Comparison of ENCODE assay signal across 8 cellular contexts in the genomic region with DNA sequence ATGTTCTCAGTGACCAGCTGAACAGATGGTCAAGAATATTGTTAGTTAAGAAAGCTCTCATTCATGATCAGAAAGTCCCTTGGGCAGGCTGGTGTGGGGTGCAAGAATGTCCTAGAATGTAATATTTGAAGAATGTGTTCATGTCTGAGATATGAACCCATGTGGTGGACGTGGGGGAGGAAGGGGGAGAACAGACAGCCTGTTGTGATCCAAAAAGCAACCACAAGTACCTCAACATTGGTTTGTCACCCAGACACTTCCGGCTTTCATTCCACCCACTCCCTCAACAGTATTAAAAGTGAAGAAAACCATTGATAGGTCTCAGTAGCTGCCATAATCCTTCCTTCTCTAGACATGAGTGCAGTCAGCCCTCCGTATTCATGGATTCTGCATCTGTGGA.
A peak's percentile ranks its signal among the peaks of the same experiment; 100 is the strongest.
DNase-seq lines count a peak whose midpoint lies in the region; ATAC-seq and TF ChIP-seq lines count a peak whose summit lies in the region.

No MANE protein-coding gene starts in this region.

- no peaks in the 10 kb centered on the region for H3K9me3 ChIP-seq in CD8-positive, alpha-beta T cell (ENCODE audit: low read length)
- H3K9me3 ChIP-seq in transverse colon (no peaks in the 10 kb centered on the region), adrenal gland (replicated peaks in 1 of 3) (no peaks in the 10 kb centered on the region)

- TF ChIP-seq CTCF in CD8-positive, alpha-beta T cell (IDR thresholded peaks at IDR 0.05), result no peak
- TF ChIP-seq CTCF in transverse colon (IDR thresholded peaks at IDR 0.05), result no peak
- TF ChIP-seq CTCF in adrenal gland (IDR thresholded peaks at IDR 0.05), result no peak

- no peak overlapping the region for H3K4me3 ChIP-seq in CD8-positive, alpha-beta T cell (ENCODE audit: low read depth, low read length)
- H3K4me3 ChIP-seq in transverse colon (no peak overlapping the region), adrenal gland (no peak overlapping the region)

- no peak for TF ChIP-seq EP300 in transverse colon (IDR thresholded peaks at IDR 0.05; ENCODE audit: low read depth)

- no peaks in the 10 kb centered on the region for H3K27me3 Mint-ChIP-seq in CD8-positive, alpha-beta T cell (ENCODE audit: low read depth)
- peaks cover 51% of the 10 kb centered on the region for H3K27me3 Mint-ChIP-seq in activated T-cell treated with anti-CD3 and anti-CD28 coated beads, Interleukin-2, amount 50 U/mL, for 72 hours (ENCODE audit: low read depth)

- in situ Hi-C loops in transverse colon (cut with MboI; ENCODE audit: low pct_ligation_motif_present in 1 of 4, low pct_unique_long_range_greater_than_20kb in 1 of 4, low sequenced_read_pairs in 3 of 4), result no loop called here

- H3K4me1 Mint-ChIP-seq in CD8-positive, alpha-beta T cell (ENCODE audit: low read depth), result peaks cover 48% of the 10 kb centered on the region
- peaks cover 60% of the 10 kb centered on the region for H3K4me1 Mint-ChIP-seq in activated T-cell treated with anti-CD3 and anti-CD28 coated beads, Interleukin-2, amount 50 U/mL, for 72 hours (ENCODE audit: low read depth)

- H3K4me1 ChIP-seq in CD8-positive, alpha-beta T cell (ENCODE audit: insufficient read depth, low read length), result peaks cover 28% of the 10 kb centered on the region
- H3K4me1 ChIP-seq in transverse colon (peaks cover 0 to 12% (median 0%) of the 10 kb centered on the region in 4 donors), adrenal gland (replicated peaks in 1 of 2) (peaks cover 0 to 8% of the 10 kb centered on the region in 2 donors)

- H3K27ac ChIP-seq in CD8-positive, alpha-beta T cell (ENCODE audit: low read depth, low read length), result no peak overlapping the region
- no peak overlapping the region for H3K27ac ChIP-seq in transverse colon
- H3K27ac ChIP-seq in adrenal gland, result no peak overlapping the region

- no peaks in the 10 kb centered on the region for H3K27me3 ChIP-seq in CD8-positive, alpha-beta T cell (ENCODE audit: insufficient read depth, low read length)
- H3K27me3 ChIP-seq in transverse colon (no peaks in the 10 kb centered on the region), adrenal gland (no peaks in the 10 kb centered on the region)

- peak; percentile 88 for ATAC-seq in CD8-positive, alpha-beta T cell
- ATAC-seq in GM21526 (IDR thresholded peaks at IDR 0.05; ENCODE audit: low FRiP score, unreplicated experiment), result peak; percentile 66
- peak; percentile 94 to 95 for ATAC-seq in activated T-cell treated with anti-CD3 and anti-CD28 coated beads, Interleukin-2, amount 50 U/mL, for 72 hours (replicated peaks in 1 of 2)
- ATAC-seq in left colon, result peak; percentile 17

- POLR2A ChIA-PET in CD8-positive, alpha-beta T cell (lab: Charles Lee), result interaction anchor here (0.7 to 2.1 kb wide), 3 partner anchors 17 to 82 kb away, joined by 3 to 9 read pairs (median 4); partner anchors contain the start of gene MAML3

- CTCF ChIA-PET in CD8-positive, alpha-beta T cell (lab: Charles Lee), result interaction anchor here (0.6 to 0.8 kb wide), 3 partner anchors 29 to 194 kb away, joined by 3 read pairs; no protein-coding TSS in a partner anchor

- DNase-seq in CD8-positive, alpha-beta T cell, result peak; percentile 27 to 81 (median 61)
- DNase-seq in M059J (ENCODE audit: low read depth) (peak; percentile 60), left colon (no peak), transverse colon (peak; percentile 33), adrenal gland (no peak), NCI-H1436 treated with DMSO at 0.1 percent for 48 hours (lab: John Stamatoyannopoulos, UW) (no peak)
- DNase-seq in activated T-cell treated with anti-CD3 and anti-CD28 coated beads, Interleukin-2, amount 50 U/mL, for 72 hours, result peak; percentile 78 to 82

- no peaks in the 10 kb centered on the region for H3K9me3 Mint-ChIP-seq in CD8-positive, alpha-beta T cell
- no peaks in the 10 kb centered on the region for H3K9me3 Mint-ChIP-seq in activated T-cell treated with anti-CD3 and anti-CD28 coated beads, Interleukin-2, amount 50 U/mL, for 72 hours

- 49 to 71% methylated on average over 3 of the region's 3 CpGs for WGBS in transverse colon (ENCODE audit: low coverage in 1 of 2), 2 donors
- 59 to 75% (median 65%) methylated on average over 3 of the region's 3 CpGs for whole genome bisulfite sequencing in adrenal gland, 4 donors

- no peaks in the 10 kb centered on the region for H3K36me3 Mint-ChIP-seq in CD8-positive, alpha-beta T cell
- peaks cover 2 to 4% of the 10 kb centered on the region in 2 donors for H3K36me3 Mint-ChIP-seq in activated T-cell treated with anti-CD3 and anti-CD28 coated beads, Interleukin-2, amount 50 U/mL, for 72 hours (ENCODE audit: insufficient read depth in 2 of 2)

- H3K4me3 Mint-ChIP-seq in CD8-positive, alpha-beta T cell, result peak overlapping the region; percentile 74
- H3K4me3 Mint-ChIP-seq in activated T-cell treated with anti-CD3 and anti-CD28 coated beads, Interleukin-2, amount 50 U/mL, for 72 hours, result peak overlapping the region; percentile 79 to 95

- no peaks in the 10 kb centered on the region for H3K36me3 ChIP-seq in CD8-positive, alpha-beta T cell (ENCODE audit: insufficient read depth, low read length)
- H3K36me3 ChIP-seq in transverse colon, result no peaks in the 10 kb centered on the region
- no peaks in the 10 kb centered on the region for H3K36me3 ChIP-seq in adrenal gland (replicated peaks in 1 of 2)

- peak overlapping the region; percentile 90 for H3K27ac Mint-ChIP-seq in CD8-positive, alpha-beta T cell
- peak overlapping the region; percentile 98 for H3K27ac Mint-ChIP-seq in activated T-cell treated with anti-CD3 and anti-CD28 coated beads, Interleukin-2, amount 50 U/mL, for 72 hours

- intact Hi-C loops in CD8-positive, alpha-beta T cell (cut with DNase I, micrococcal nuclease), result loop anchor here (1.0 to 5.0 kb wide), 5 partner anchors 23 to 81 kb away; partner anchors contain the start of gene MAML3 (in 1 of the 2)
- intact Hi-C loops in left colon (cut with DNase I, micrococcal nuclease), result no loop called here
- intact Hi-C loops in transverse colon (cut with DNase I; ENCODE audit: low total_unique reads), result no loop called here
- intact Hi-C loops in adrenal gland (cut with DNase I), result no loop called here

- TF ChIP-seq POLR2A in transverse colon (IDR thresholded peaks at IDR 0.05) (no peak), adrenal gland (IDR thresholded peaks at IDR 0.05) (no peak)

Comparison
In these comparisons a context has a peak if more than half of its experiments do, and no peak if none do; other contexts are left out.
1. ATAC-seq: peak in every context shown above with its lines; median percentile 94 in activated T-cell treated with anti-CD3 and anti-CD28 coated beads, Interleukin-2, amount 50 U/mL, for 72 hours; 88 in CD8-positive, alpha-beta T cell; 66 in GM21526; 17 in left colon.
2. DNase-seq: peak in CD8-positive, alpha-beta T cell (7 of 7), M059J (single experiment), activated T-cell treated with anti-CD3 and anti-CD28 coated beads, Interleukin-2, amount 50 U/mL, for 72 hours (2 of 2) and transverse colon (single experiment); none in left colon (0 of 2), adrenal gland (0 of 7) and NCI-H1436 treated with DMSO at 0.1 percent for 48 hours (single experiment).
3. intact Hi-C loops: an anchor here in CD8-positive, alpha-beta T cell (1.0 to 5.0 kb wide); none called in left colon, transverse colon and adrenal gland.